In genomic region chr1:225814381-225814780, GRCh38 we compare ENCODE assay signal across 15 cellular contexts. TPM values are rescaled to one million over a fixed set of nuclear protein-coding genes. Genes with fewer than 3 reads are reported as not detected.
A peak's percentile ranks its signal among the peaks of the same experiment; 100 is the strongest.
DNase-seq lines count a peak whose midpoint lies in the region; ATAC-seq and TF ChIP-seq lines count a peak whose summit lies in the region.
"Had no signal": no experiment of that assay in that cellular context is flagged by ENCODE, and none has a peak within 500 bp of the region (broad histone marks: within the 10 kb centered on the region; RNA-seq: fewer than 3 reads in every experiment).

No MANE protein-coding gene starts in this region.

- H3K27ac ChIP-seq in adrenal gland: peak overlapping the region; percentile 81 to 98 (median 97)
- peak overlapping the region; percentile 75 to 86 for H3K27ac ChIP-seq in right atrium auricular region
- H3K27ac ChIP-seq in ovary: peak overlapping the region; percentile 88 to 89
- peak overlapping the region; percentile 63 to 93 for H3K27ac ChIP-seq in tibial artery
- H3K27ac ChIP-seq: BLaER1 had no signal

- peak in 1 of 2 donors; percentile 17 for TF ChIP-seq POLR2A in adrenal gland (IDR thresholded peaks at IDR 0.05)
- no peak for TF ChIP-seq POLR2A in ovary (IDR thresholded peaks at IDR 0.05)

- TF ChIP-seq EP300 in ovary (IDR thresholded peaks at IDR 0.05): no peak

- DNase-seq in adrenal gland: peak in 5 of 7 donors; percentile 58 to 78 (median 70)
- DNase-seq in right atrium auricular region (ENCODE audit: low spot score): peak; percentile 57
- peak in 3 of 5 donors; percentile 46 to 62 (median 57) for DNase-seq in ovary
- DNase-seq in tibial artery: no peak
- no peak for DNase-seq in DMS53 (lab: John Stamatoyannopoulos, UW)
- no peak for DNase-seq in DMS53 treated with DMSO at 0.1 percent for 48 hours (lab: John Stamatoyannopoulos, UW; ENCODE audit: unreplicated experiment)
- DNase-seq in germinal center (ENCODE audit: low spot score): no peak
- DNase-seq: amygdala; DND-41; mucosa of descending colon; NCI-H1092 treated with DMSO at 0.1 percent for 48 hours; retina; stimulated activated naive CD4-positive, alpha-beta T cell had no signal

- no peak for ATAC-seq in HG02763 (IDR thresholded peaks at IDR 0.05; ENCODE audit: unreplicated experiment)

- H3K27me3 ChIP-seq in adrenal gland: no peaks in the 10 kb centered on the region
- no peaks in the 10 kb centered on the region for H3K27me3 ChIP-seq in right atrium auricular region
- H3K27me3 ChIP-seq in ovary: no peaks in the 10 kb centered on the region
- H3K27me3 ChIP-seq in tibial artery: no peaks in the 10 kb centered on the region
- H3K27me3 ChIP-seq: BLaER1 had no signal

- intact Hi-C loops in adrenal gland (cut with DNase I): no loop called here
- intact Hi-C loops in ovary (cut with DNase I): loop anchor here in 1 of 4 donors (5.0 kb wide), 1 partner anchor 33 kb away; no protein-coding TSS in a partner anchor
- intact Hi-C loops in tibial artery (cut with DNase I; ENCODE audit: low total_unique reads): no loop called here

- H3K36me3 ChIP-seq in adrenal gland (replicated peaks in 1 of 2) (no peaks in the 10 kb centered on the region), right atrium auricular region (no peaks in the 10 kb centered on the region), ovary (no peaks in the 10 kb centered on the region), tibial artery (no peaks in the 10 kb centered on the region)
- H3K36me3 ChIP-seq: BLaER1 had no signal

- peak overlapping the region in 1 of 4 donors; percentile 39 for H3K4me3 ChIP-seq in adrenal gland
- H3K4me3 ChIP-seq in right atrium auricular region: no peak overlapping the region
- H3K4me3 ChIP-seq in ovary: no peak overlapping the region
- H3K4me3 ChIP-seq in tibial artery: no peak overlapping the region
- H3K4me3 ChIP-seq: BLaER1, mucosa of descending colon had no signal

- TF ChIP-seq CTCF in adrenal gland (IDR thresholded peaks at IDR 0.05) (no peak), right atrium auricular region (IDR thresholded peaks at IDR 0.05) (no peak), ovary (IDR thresholded peaks at IDR 0.05) (no peak), tibial artery (IDR thresholded peaks at IDR 0.05) (no peak)

- H3K9me3 ChIP-seq in adrenal gland (replicated peaks in 1 of 3) (no peaks in the 10 kb centered on the region), right atrium auricular region (no peaks in the 10 kb centered on the region), ovary (no peaks in the 10 kb centered on the region), tibial artery (no peaks in the 10 kb centered on the region)
- H3K9me3 ChIP-seq: BLaER1, mucosa of descending colon had no signal

- H3K4me1 ChIP-seq in adrenal gland (replicated peaks in 1 of 2) (peaks cover 76 to 84% of the 10 kb centered on the region in 2 donors), right atrium auricular region (peaks cover 0 to 90% of the 10 kb centered on the region in 2 donors), ovary (ENCODE audit: insufficient read depth) (peaks cover 57% of the 10 kb centered on the region), tibial artery (peaks cover 13 to 88% (median 74%) of the 10 kb centered on the region in 4 donors)

- WGBS in adrenal gland, 4 donors: 25 to 38% (median 31%) methylated on average over 5 to 7 of the region's 7 CpGs
- WGBS in ovary, 3 donors: 40 to 45% (median 42%) methylated on average over 7 of the region's 7 CpGs

RNA-seq across cellular contexts. Expression of gene EPHX1, which starts 4.5 kb away (rescaled TPM):
- total RNA-seq in adrenal gland: 1,000 to 10,000 TPM; 1,400 to 3,548 (median 1,755) TPM
- polyA plus RNA-seq in adrenal gland: 1,000 to 10,000 TPM in 1 of 3 donors, 100 to 1,000 TPM in 2; 337 to 1,831 (median 896) TPM
- total RNA-seq in right atrium auricular region: 10 to 100 TPM; 57.7 to 66.0 TPM
- 100 to 1,000 TPM; 213 to 462 (median 302) TPM for total RNA-seq in ovary
- polyA plus RNA-seq in ovary: 100 to 1,000 TPM; 285 to 566 TPM

RNA-seq across cellular contexts. Expression of gene SRP9, which starts 36.8 kb away (rescaled TPM):
- total RNA-seq in adrenal gland (100 to 1,000 TPM; 197 to 429 (median 293) TPM), right atrium auricular region (100 to 1,000 TPM; 143 to 216 TPM), ovary (100 to 1,000 TPM; 151 to 239 (median 193) TPM)
- polyA plus RNA-seq in adrenal gland (100 to 1,000 TPM; 144 to 521 (median 178) TPM), ovary (100 to 1,000 TPM; 186 to 187 TPM)

Comparison
In these comparisons a context has a peak if more than half of its experiments do, and no peak if none do; other contexts are left out.
1. DNase-seq: peak in adrenal gland (5 of 7), right atrium auricular region (single experiment) and ovary (3 of 5); none in tibial artery (0 of 2), DMS53 (single experiment), DMS53 treated with DMSO at 0.1 percent for 48 hours (single experiment) and germinal center (single experiment).
2. Peak in every context shown above with its lines, with median percentiles within 50 percentile points of each other: H3K27ac ChIP-seq.